24 cellular contexts compared by ENCODE assay signal in the genomic region with DNA sequence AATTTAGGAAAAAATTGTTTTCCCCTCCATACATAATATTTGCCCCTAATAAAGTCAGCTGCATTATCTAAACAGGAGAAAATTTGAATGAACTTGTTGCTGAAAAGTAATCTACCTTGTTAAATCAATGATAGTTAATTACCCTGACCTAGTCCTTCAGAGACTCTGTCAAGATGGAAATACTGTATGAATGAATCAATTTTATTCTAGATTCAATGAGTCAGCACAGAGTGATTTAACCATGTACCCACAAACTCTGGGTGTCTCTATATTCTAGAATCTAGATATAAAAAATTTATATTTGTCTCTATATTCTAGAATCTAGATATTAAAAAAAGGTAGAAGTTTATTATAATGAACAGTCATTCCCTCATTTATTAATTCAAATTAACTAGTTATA.
"Had no signal": no experiment of that assay in that cellular context is flagged by ENCODE, and none has a peak within 500 bp of the region (broad histone marks: within the 10 kb centered on the region; RNA-seq: fewer than 3 reads in every experiment).

No MANE protein-coding gene starts in this region.

- H3K4me3 ChIP-seq: coronary artery, left ventricle myocardium inferior, lower lobe of right lung, psoas muscle, right lobe of liver, stomach had no signal

- DNase-seq: effector CD4-positive, alpha-beta T cell; endodermal cell; erythroblast; foreskin keratinocyte; immature natural killer cell; left cardiac atrium; left ventricle myocardium inferior; lower lobe of right lung; mesenchymal stem cell; midbrain; naive thymus-derived CD4-positive, alpha-beta T cell; nephron progenitor cell; psoas muscle; retina; right lobe of liver; stimulated activated CD4-positive, alpha-beta T cell treated with anti-CD3 and anti-CD28 coated beads, Interleukin-2, amount 100 ng/mL, for 24 hours; stimulated activated CD4-positive, alpha-beta T cell treated with anti-CD3 and anti-CD28 coated beads, Interleukin-4, amount 100 ng/mL, for 4 hours; stimulated activated naive CD4-positive, alpha-beta T cell; stomach; substantia nigra; trophoblast cell had no signal

- FAIRE-seq: endothelial cell of umbilical vein, keratinocyte had no signal

- H3K9me3 ChIP-seq: left ventricle myocardium inferior, lower lobe of right lung, psoas muscle, right lobe of liver, stomach had no signal

- ATAC-seq: foreskin keratinocyte; left cardiac atrium; lower lobe of right lung; naive thymus-derived CD4-positive, alpha-beta T cell; psoas muscle; right lobe of liver had no signal

- H3K27me3 ChIP-seq: foreskin keratinocyte, right lobe of liver, stomach had no signal

- H3K4me1 ChIP-seq: foreskin keratinocyte, left ventricle myocardium inferior, lower lobe of right lung, psoas muscle, right lobe of liver, stomach had no signal

- H3K27ac ChIP-seq: coronary artery, foreskin keratinocyte, left ventricle myocardium inferior, lower lobe of right lung, psoas muscle, right lobe of liver, stomach had no signal
